9 cellular contexts compared by ENCODE assay signal in the genomic region with DNA sequence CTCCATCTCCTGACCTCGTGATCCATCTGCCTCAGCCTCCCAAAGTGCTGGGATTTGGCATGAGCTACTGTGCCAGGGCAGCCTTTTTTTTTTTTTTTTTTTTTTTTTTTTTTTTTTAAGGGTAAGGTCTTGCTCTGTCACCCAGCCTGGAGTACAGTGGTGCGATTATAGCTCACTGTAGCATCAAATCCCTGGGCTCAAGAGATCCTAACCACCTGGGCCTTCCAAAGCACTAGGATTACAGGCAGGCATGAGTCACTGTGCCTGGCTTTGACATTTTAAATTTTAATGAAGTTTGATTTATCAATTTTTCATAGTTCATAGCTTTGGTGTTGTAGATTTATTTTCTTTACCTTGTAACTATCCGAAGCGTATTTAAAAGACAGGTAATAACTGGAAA.
"Had no signal": no experiment of that assay in that cellular context is flagged by ENCODE, and none has a peak within 500 bp of the region (broad histone marks: within the 10 kb centered on the region; RNA-seq: fewer than 3 reads in every experiment).

No MANE protein-coding gene starts in this region.

- ATAC-seq: GM23338, HCT116 had no signal

- H3K9me3 ChIP-seq: HAP-1 had no signal

- H3K4me2 ChIP-seq: GM23338 had no signal

- H3K27ac ChIP-seq: GM23248 had no signal

- H3K4me3 ChIP-seq: GM23248, GM23338, HAP-1 had no signal

- H3K9ac ChIP-seq: GM23248 had no signal

- DNase-seq: GM23248, GOT3, H7, H9, HCEC 1CT, HFFc6 had no signal

- H3K36me3 ChIP-seq: HAP-1 had no signal

- H2AFZ ChIP-seq: GM23248, GM23338 had no signal

- H3K4me1 ChIP-seq: HAP-1 had no signal
